Comparison of ENCODE assay signal across 11 cellular contexts in genomic region chr7:6393667-6394056, GRCh38. TPM values are rescaled to one million over a fixed set of nuclear protein-coding genes. Genes with fewer than 3 reads are reported as not detected.
A peak's percentile ranks its signal among the peaks of the same experiment; 100 is the strongest.
DNase-seq lines count a peak whose midpoint lies in the region; ATAC-seq and TF ChIP-seq lines count a peak whose summit lies in the region.
"Had no signal": no experiment of that assay in that cellular context is flagged by ENCODE, and none has a peak within 500 bp of the region (broad histone marks: within the 10 kb centered on the region; RNA-seq: fewer than 3 reads in every experiment).

No MANE protein-coding gene starts in this region.

- TF ChIP-seq POLR2A in esophagus squamous epithelium (IDR thresholded peaks at IDR 0.05), result no peak

- no peaks in the 10 kb centered on the region for H3K9me3 ChIP-seq in CD8-positive, alpha-beta memory T cell (ENCODE audit: low read length)
- H3K9me3 ChIP-seq in T-helper 17 cell (ENCODE audit: control insufficient read depth, low read length, poor library complexity, severe bottlenecking), result no peaks in the 10 kb centered on the region
- no peaks in the 10 kb centered on the region for H3K9me3 ChIP-seq in esophagus squamous epithelium

- H3K36me3 ChIP-seq in CD8-positive, alpha-beta memory T cell (ENCODE audit: insufficient read depth, low read length), result peaks cover 10% of the 10 kb centered on the region
- H3K36me3 ChIP-seq in esophagus squamous epithelium, result peaks cover 4 to 70% (median 13%) of the 10 kb centered on the region in 3 donors

- peaks cover 44 to 65% (median 57%) of the 10 kb centered on the region in 3 donors for H3K4me1 Mint-ChIP-seq in CD8-positive, alpha-beta memory T cell
- peaks cover 37% of the 10 kb centered on the region for H3K4me1 Mint-ChIP-seq in T-helper 17 cell

- ATAC-seq in T-helper 17 cell (no peak), sciatic nerve (peak; percentile 22), HG02623 (IDR thresholded peaks at IDR 0.05; ENCODE audit: unreplicated experiment) (no peak)

- H3K27me3 ChIP-seq in CD8-positive, alpha-beta memory T cell (ENCODE audit: insufficient read depth, low read length, poor library complexity, severe bottlenecking), result no peaks in the 10 kb centered on the region
- H3K27me3 ChIP-seq in esophagus squamous epithelium, result no peaks in the 10 kb centered on the region

- no peaks in the 10 kb centered on the region for H3K9me3 Mint-ChIP-seq in CD8-positive, alpha-beta memory T cell

- CTCF ChIA-PET in CD8-positive, alpha-beta memory T cell (lab: Charles Lee), result no interaction called here
- CTCF ChIA-PET in GM10248 (lab: Yijun Ruan, JAX), result interaction anchor here (1.0 kb wide), 1 partner anchor 8 kb away, joined by 3 read pairs; no protein-coding TSS in a partner anchor

- TF ChIP-seq CTCF in esophagus squamous epithelium (IDR thresholded peaks at IDR 0.05) (no peak), GM10248 (IDR thresholded peaks at IDR 0.05; ENCODE audit: control extremely low read depth, extremely low read depth, low read depth, missing control alignments) (no peak)

- 84 to 88% methylated on average over 3 of the region's 3 CpGs for WGBS in esophagus squamous epithelium, 2 donors

- peak overlapping the region; percentile 55 to 90 (median 82) for H3K27ac Mint-ChIP-seq in CD8-positive, alpha-beta memory T cell
- H3K27ac Mint-ChIP-seq in T-helper 17 cell, result peak overlapping the region; percentile 84

- H3K4me3 Mint-ChIP-seq in CD8-positive, alpha-beta memory T cell, result no peak overlapping the region
- no peak overlapping the region for H3K4me3 Mint-ChIP-seq in T-helper 17 cell

- H3K27ac ChIP-seq in CD8-positive, alpha-beta memory T cell (ENCODE audit: low read depth, low read length), result peak overlapping the region; percentile 19
- H3K27ac ChIP-seq in esophagus squamous epithelium, result peak overlapping the region; percentile 76 to 92 (median 92)
- H3K27ac ChIP-seq: HL-60 had no signal

- intact Hi-C loops in esophagus squamous epithelium (cut with DNase I) (no loop called here), sciatic nerve (cut with DNase I) (no loop called here)

- no peak for DNase-seq in CD8-positive, alpha-beta memory T cell
- DNase-seq in T-helper 17 cell (no peak), esophagus squamous epithelium (lab: John Stamatoyannopoulos, UW) (no peak), sciatic nerve (ENCODE audit: low spot score) (no peak), GM10248 (ENCODE audit: extremely low spot score) (no peak), dermis blood vessel endothelial cell (no peak), A172 (ENCODE audit: low spot score) (no peak)
- DNase-seq: midbrain, NCI-H82 had no signal

- H3K4me1 ChIP-seq in CD8-positive, alpha-beta memory T cell (ENCODE audit: insufficient read depth, low read length), result peaks cover 20% of the 10 kb centered on the region
- H3K4me1 ChIP-seq in esophagus squamous epithelium, result peaks cover 49 to 100% (median 68%) of the 10 kb centered on the region in 3 donors

- POLR2A ChIA-PET in CD8-positive, alpha-beta memory T cell (lab: Charles Lee), result no interaction called here
- POLR2A ChIA-PET in GM10248 (lab: Yijun Ruan, JAX), result no interaction called here

- H3K36me3 Mint-ChIP-seq in CD8-positive, alpha-beta memory T cell, result peaks cover 0 to 69% (median 12%) of the 10 kb centered on the region in 3 donors
- peaks cover 5% of the 10 kb centered on the region for H3K36me3 Mint-ChIP-seq in T-helper 17 cell (ENCODE audit: low read depth)

- H3K4me3 ChIP-seq in CD8-positive, alpha-beta memory T cell (ENCODE audit: low read length), result no peak overlapping the region
- H3K4me3 ChIP-seq in esophagus squamous epithelium, result peak overlapping the region in 1 of 4 donors; percentile 11

- no peaks in the 10 kb centered on the region for H3K27me3 Mint-ChIP-seq in CD8-positive, alpha-beta memory T cell
- no peaks in the 10 kb centered on the region for H3K27me3 Mint-ChIP-seq in T-helper 17 cell

RNA-seq across cellular contexts. Expression of gene RAC1, which starts 19.3 kb away (rescaled TPM):
- 100 to 1,000 TPM; 224 to 231 TPM for total RNA-seq in CD8-positive, alpha-beta memory T cell
- 299 TPM for polyA plus RNA-seq in CD8-positive, alpha-beta memory T cell
- total RNA-seq in T-helper 17 cell (10 to 100 TPM; 62.2 to 69.4 TPM), esophagus squamous epithelium (100 to 1,000 TPM; 174 to 310 (median 226) TPM), sciatic nerve (225 TPM), dermis blood vessel endothelial cell (58.9 and 105 TPM in 2 replicates)
- 144 and 162 TPM in 2 replicates for total RNA-seq in A172 (2014; rRNA removed; shearing (Covaris generic))

RNA-seq across cellular contexts. Expression of gene FAM220A, which starts 44.9 kb away (rescaled TPM):
- total RNA-seq in CD8-positive, alpha-beta memory T cell, result 10 to 100 TPM; 15.8 to 16.7 TPM
- polyA plus RNA-seq in CD8-positive, alpha-beta memory T cell, result 5.5 TPM
- 1 to 10 TPM; 6.0 to 6.2 TPM for total RNA-seq in T-helper 17 cell
- 10 to 100 TPM; 10.6 to 21.2 (median 14.2) TPM for total RNA-seq in esophagus squamous epithelium
- total RNA-seq in sciatic nerve, result 19.5 TPM
- total RNA-seq in dermis blood vessel endothelial cell, result 16.7 and 18.7 TPM in 2 replicates
- 42.4 and 154 TPM in 2 replicates for total RNA-seq in A172 (2014; rRNA removed; shearing (Covaris generic))

RNA-seq across cellular contexts. Expression of gene DAGLB, which starts 54.1 kb away (rescaled TPM):
- 10 to 100 TPM; 16.1 to 16.4 TPM for total RNA-seq in CD8-positive, alpha-beta memory T cell
- polyA plus RNA-seq in CD8-positive, alpha-beta memory T cell, result 9.7 TPM
- 10 to 100 TPM; 19.6 to 26.8 TPM for total RNA-seq in T-helper 17 cell
- 10 to 100 TPM in 3 of 4 donors, 1 to 10 TPM in 1; 7.1 to 12.4 (median 10.6) TPM for total RNA-seq in esophagus squamous epithelium
- total RNA-seq in sciatic nerve, result 21.2 TPM
- total RNA-seq in dermis blood vessel endothelial cell, result 20.2 and 22.6 TPM in 2 replicates
- total RNA-seq in A172 (2014; rRNA removed; shearing (Covaris generic)), result 22.5 and 25.3 TPM in 2 replicates
